ENCODE assay signal across 17 cellular contexts in genomic region chrX:110168585-110168984, GRCh38.
DNase-seq lines count a peak whose midpoint lies in the region; ATAC-seq, FAIRE-seq and TF ChIP-seq lines count a peak whose summit lies in the region.
"Had no signal": no experiment of that assay in that cellular context is flagged by ENCODE, and none has a peak within 500 bp of the region (broad histone marks: within the 10 kb centered on the region; RNA-seq: fewer than 3 reads in every experiment).

No MANE protein-coding gene starts in this region.

- 87% methylated on average over 4 of the region's 4 CpGs for WGBS in A549 (ENCODE audit: missing lambda C conversion rate)

- CTCF ChIA-PET in A549 (lab: Yijun Ruan, JAX): interaction anchor here (0.6 to 34.7 kb wide), 6 partner anchors 9 to 552 kb away, joined by 3 to 848 read pairs (median 6); no protein-coding TSS in a partner anchor

- H3K36me3 ChIP-seq in brain microvascular endothelial cell (replicated peaks): no peaks in the 10 kb centered on the region

- ATAC-seq in A549: no peak; a peak in 1 of 6 replicates
- ATAC-seq: gastroesophageal sphincter had no signal

- H3K4me3 ChIP-seq in A549 (no peak overlapping the region), brain microvascular endothelial cell (ENCODE audit: low read depth, low read length) (no peak overlapping the region)
- H3K4me3 ChIP-seq: BLaER1 treated with 17β-estradiol and CSF1 and Interleukin-3, amounts not matched to agents 10 nM and 100 nM; cardiac muscle cell; gastroesophageal sphincter; K562; lung; stomach had no signal

- in situ Hi-C loops in brain microvascular endothelial cell (cut with HindIII; ENCODE audit: low pct_ligation_motif_present, low sequenced_read_pairs): loop anchor here (25.0 kb wide), 1 partner anchor 244 kb away; no protein-coding TSS in a partner anchor

- POLR2A ChIA-PET in A549 (lab: Yijun Ruan, JAX): no interaction called here

- H3K4me2 ChIP-seq in A549: no peak overlapping the region
- H3K4me2 ChIP-seq: BLaER1 treated with 17β-estradiol and CSF1 and Interleukin-3, amounts not matched to agents 10 nM and 100 nM had no signal

- no peaks in the 10 kb centered on the region for H3K27me3 ChIP-seq in brain microvascular endothelial cell (replicated peaks)
- H3K27me3 ChIP-seq: cardiac muscle cell, gastroesophageal sphincter, neutrophil had no signal

- no peaks in the 10 kb centered on the region for H3K9me3 ChIP-seq in A549
- H3K9me3 ChIP-seq: BLaER1 treated with 17β-estradiol and CSF1 and Interleukin-3, amounts not matched to agents 10 nM and 100 nM; gastroesophageal sphincter; neutrophil; stomach had no signal

- no peak for TF ChIP-seq RAD21 in A549 (conservative IDR thresholded peaks at IDR 0.05 in 1 of 2, IDR thresholded peaks at IDR 0.05 in 1 of 2)

- no peak for TF ChIP-seq POLR2A in A549 (IDR thresholded peaks at IDR 0.05; ENCODE audit: low read length)

- TF ChIP-seq EP300 in A549 (IDR thresholded peaks at IDR 0.05): no peak

- no peak for FAIRE-seq in A549 (lab: Jason Lieb, UNC)

- DNase-seq in A549 (ENCODE audit: low read depth in 1 of 2, low spot score in 1 of 2) (no peak), HCEC 1CT (peak; percentile 10), brain microvascular endothelial cell (peak; percentile 89), glomerular visceral epithelial cell (ENCODE audit: extremely low spot score) (peak; percentile 39), AG08396 (ENCODE audit: low spot score) (no peak), HUDEP-2 (lab: John Stamatoyannopoulos, UW; ENCODE audit: unreplicated experiment in 76 of 76) (no peak), DMS79 treated with DMSO at 0.1 percent for 48 hours (lab: John Stamatoyannopoulos, UW) (no peak), globus pallidus (ENCODE audit: low spot score) (no peak)
- DNase-seq: NCI-H1694, stomach had no signal

- no peak for TF ChIP-seq CTCF in A549 (IDR thresholded peaks at IDR 0.05)
- TF ChIP-seq CTCF in brain microvascular endothelial cell (IDR thresholded peaks at IDR 0.05; ENCODE audit: low read depth, low read length, missing control alignments): no peak

- H3K4me1 ChIP-seq in A549: peaks cover 47% of the 10 kb centered on the region
- H3K4me1 ChIP-seq: gastroesophageal sphincter had no signal

- peak overlapping the region; percentile 38 to 67; a peak in 3 of 6 replicates for H3K27ac ChIP-seq in A549
- H3K27ac ChIP-seq in brain microvascular endothelial cell: peak overlapping the region; percentile 82
- H3K27ac ChIP-seq: BLaER1 treated with 17β-estradiol and CSF1 and Interleukin-3, amounts not matched to agents 10 nM and 100 nM; cardiac muscle cell; gastroesophageal sphincter; neutrophil; RWPE1; stomach had no signal

TF ChIP-seq in A549, 52 proteins besides CTCF, POLR2A, EP300 and RAD21:
- TF ChIP-seq CBX2 (IDR thresholded peaks at IDR 0.05; ENCODE audit: borderline replicate concordance, low read depth) (no peak), ZSCAN20 (CRISPR knock-in tag; IDR thresholded peaks at IDR 0.05) (no peak), GATA3 (IDR thresholded peaks at IDR 0.05; ENCODE audit: borderline replicate concordance) (no peak), RARB (CRISPR knock-in tag; IDR thresholded peaks at IDR 0.05) (no peak)
- TF ChIP-seq, protein P1, sequence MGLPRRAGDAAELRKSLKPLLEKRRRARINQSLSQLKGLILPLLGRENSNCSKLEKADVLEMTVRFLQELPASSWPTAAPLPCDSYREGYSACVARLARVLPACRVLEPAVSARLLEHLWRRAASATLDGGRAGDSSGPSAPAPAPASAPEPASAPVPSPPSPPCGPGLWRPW (IDR thresholded peaks at IDR 0.05): no peak
TF ChIP-seq in A549: peak in this region for 0.

Comparison
In these comparisons a context has a peak if more than half of its experiments do, and no peak if none do; other contexts are left out.
1. DNase-seq: peak in HCEC 1CT (single experiment), brain microvascular endothelial cell (single experiment) and glomerular visceral epithelial cell (single experiment); none in A549 (0 of 2), AG08396 (single experiment), HUDEP-2 (0 of 76), DMS79 treated with DMSO at 0.1 percent for 48 hours (single experiment) and globus pallidus (single experiment).